Comparison of ENCODE assay signal across 8 cellular contexts in genomic region chr1:201450721-201451291, GRCh38. TPM values are rescaled to one million over a fixed set of nuclear protein-coding genes. Genes with fewer than 3 reads are reported as not detected.
DNase-seq lines count a peak whose midpoint lies in the region; ATAC-seq and TF ChIP-seq lines count a peak whose summit lies in the region.

No MANE protein-coding gene starts in this region.

- TF ChIP-seq POLR2A in stomach (IDR thresholded peaks at IDR 0.05), result no peak

- H3K36me3 ChIP-seq in stomach, result no peaks in the 10 kb centered on the region

- no peak for TF ChIP-seq CTCF in stomach (IDR thresholded peaks at IDR 0.05)
- no peak for TF ChIP-seq CTCF in foreskin keratinocyte (conservative IDR thresholded peaks at IDR 0.05)

- peak; percentile 32 for ATAC-seq in HG02610 (IDR thresholded peaks at IDR 0.05; ENCODE audit: unreplicated experiment)
- no peak for ATAC-seq in GM21381 (IDR thresholded peaks at IDR 0.05; ENCODE audit: unreplicated experiment)
- ATAC-seq in HG03135 (IDR thresholded peaks at IDR 0.05; ENCODE audit: unreplicated experiment), result no peak
- ATAC-seq in foreskin keratinocyte, result no peak

- peak overlapping the region; percentile 27 to 64 (median 43) for H3K27ac ChIP-seq in stomach
- no peak overlapping the region for H3K27ac ChIP-seq in foreskin keratinocyte

- intact Hi-C loops in stomach (cut with DNase I; ENCODE audit: low total_unique reads), result no loop called here

- H3K27me3 ChIP-seq in stomach, result peaks cover 0 to 7% (median 0%) of the 10 kb centered on the region in 3 donors
- no peaks in the 10 kb centered on the region for H3K27me3 ChIP-seq in foreskin keratinocyte

- no peaks in the 10 kb centered on the region for H3K9me3 ChIP-seq in stomach

- TF ChIP-seq EP300 in stomach (IDR thresholded peaks at IDR 0.05), result no peak

- no peak overlapping the region for H3K4me3 ChIP-seq in stomach

- DNase-seq in amniotic stem cell (lab: John Stamatoyannopoulos, UW) (peak; percentile 51), hippocampal formation (lab: John Stamatoyannopoulos, UW) (peak; percentile 40 to 65), stomach (no peak), foreskin keratinocyte (no peak)
- DNase-seq in effector CD8-positive, alpha-beta T cell (lab: John Stamatoyannopoulos, UW), result no peak

- H3K4me1 ChIP-seq in stomach (peaks cover 6 to 30% (median 24%) of the 10 kb centered on the region in 4 donors), foreskin keratinocyte (peaks cover 11% of the 10 kb centered on the region)

- WGBS in stomach, 5 donors, result 24 to 40% (median 37%) methylated on average over 9 to 12 of the region's 12 CpGs

RNA-seq across cellular contexts. Expression of gene PHLDA3, which starts 18.2 kb away (rescaled TPM):
- 10 to 100 TPM in 4 of 5 donors, 1 to 10 TPM in 1; 4.0 to 66.5 (median 12.7) TPM for total RNA-seq in stomach
- 10 to 100 TPM; 21.5 to 45.4 (median 29.9) TPM for polyA plus RNA-seq in stomach
- total RNA-seq in foreskin keratinocyte, result 56.2 and 59.1 TPM in 2 replicates
- 116 and 136 TPM in 2 replicates for polyA plus RNA-seq in foreskin keratinocyte

RNA-seq across cellular contexts. Expression of gene TNNI1, which starts 29.3 kb away (rescaled TPM):
- total RNA-seq in stomach, result not detected
- 1 to 10 TPM in 1 of 3 donors, under 1 TPM in 1, not detected in 1; 0.33 to 6.1 TPM for polyA plus RNA-seq in stomach
- total RNA-seq in foreskin keratinocyte, result not detected in 2 replicates
- not detected in 2 replicates for polyA plus RNA-seq in foreskin keratinocyte

RNA-seq across cellular contexts. Expression of gene LAD1, which starts 51.7 kb away (rescaled TPM):
- 100 to 1,000 TPM in 1 of 5 donors, 10 to 100 TPM in 4; 23.7 to 151 (median 46.6) TPM for total RNA-seq in stomach
- 10 to 100 TPM; 50.4 to 74.4 (median 51.4) TPM for polyA plus RNA-seq in stomach
- total RNA-seq in foreskin keratinocyte, result 233 and 240 TPM in 2 replicates
- polyA plus RNA-seq in foreskin keratinocyte, result 251 and 256 TPM in 2 replicates

RNA-seq across cellular contexts. Expression of gene CSRP1, which starts 56.1 kb away (rescaled TPM):
- total RNA-seq in stomach (1,000 to 10,000 TPM in 2 of 5 donors, 100 to 1,000 TPM in 3; 304 to 2,162 (median 853) TPM), foreskin keratinocyte (176 and 188 TPM in 2 replicates)
- polyA plus RNA-seq in stomach (100 to 1,000 TPM; 220 to 641 (median 274) TPM), foreskin keratinocyte (193 and 199 TPM in 2 replicates)

Comparison
In these comparisons a context has a peak if more than half of its experiments do, and no peak if none do; other contexts are left out.
1. DNase-seq: peak in amniotic stem cell (single experiment) and hippocampal formation (2 of 2); none in stomach (single experiment), effector CD8-positive, alpha-beta T cell (single experiment) and foreskin keratinocyte (0 of 2).